Comparison of ENCODE assay signal across 8 cellular contexts in the genomic region with DNA sequence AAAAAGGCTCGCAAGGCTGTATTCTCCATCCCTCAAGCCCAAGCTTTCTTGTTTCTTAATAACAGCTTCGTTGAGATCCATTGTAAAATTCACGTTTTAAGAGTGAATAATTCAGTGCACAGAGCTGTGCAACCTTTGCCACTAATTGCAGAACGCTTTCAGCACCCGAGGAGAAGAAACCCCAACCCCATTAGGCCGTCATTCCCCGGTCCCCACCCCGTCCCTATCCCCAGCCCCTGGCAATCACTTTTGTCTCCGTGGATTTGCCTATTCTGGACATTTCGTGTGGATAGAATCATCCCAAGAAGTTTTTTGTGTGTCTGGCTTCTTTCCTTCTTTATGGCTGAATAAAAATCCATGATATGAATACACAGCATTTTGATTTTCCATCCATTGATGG. TPM values are rescaled to one million over a fixed set of nuclear protein-coding genes. Genes with fewer than 3 reads are reported as not detected.
DNase-seq lines count a peak whose midpoint lies in the region; ATAC-seq, FAIRE-seq and TF ChIP-seq lines count a peak whose summit lies in the region.
"Not testable (repeated sequence)": the region's sequence is repeated elsewhere in the genome, so short reads cannot be mapped to it uniquely, and the experiment has no call there.

No MANE protein-coding gene starts in this region.

- not testable (repeated sequence) for H3K36me3 Mint-ChIP-seq in activated naive CD8-positive, alpha-beta T cell treated with anti-CD3 and anti-CD28 coated beads, Interleukin-2, amount 50 U/mL, for 24 hours (ENCODE audit: low read depth); nephron progenitor cell (ENCODE audit: low read depth)

- intact Hi-C loops in spleen (cut with DNase I; ENCODE audit: low total_unique reads), result not testable (repeated sequence)

- not testable (repeated sequence) for H3K36me3 ChIP-seq in endocrine pancreas (ENCODE audit: control insufficient read depth, insufficient read depth, low read length); hepatocyte (replicated peaks; ENCODE audit: insufficient read depth, low read depth); spleen

- FAIRE-seq in A549 (lab: Jason Lieb, UNC), result not testable (repeated sequence)

- not testable (repeated sequence) for H3K4me1 ChIP-seq in A549; endocrine pancreas (ENCODE audit: control insufficient read depth, insufficient read depth, low read length); hepatocyte (ENCODE audit: insufficient read depth); spleen

- H3K27ac ChIP-seq in A549 (peak overlapping the region; percentile 68 to 76; a peak in 4 of 6 replicates), hepatocyte (peak overlapping the region; percentile 99), spleen (peak overlapping the region in 7 of 8 donors; percentile 36 to 92 (median 68))

- TF ChIP-seq POLR2A in A549 (IDR thresholded peaks at IDR 0.05; ENCODE audit: low read length); spleen (IDR thresholded peaks at IDR 0.05): not testable (repeated sequence)

- H3K4me1 Mint-ChIP-seq in activated naive CD8-positive, alpha-beta T cell treated with anti-CD3 and anti-CD28 coated beads, Interleukin-2, amount 50 U/mL, for 24 hours; nephron progenitor cell: not testable (repeated sequence)

- peak overlapping the region; percentile 64 for H3K27ac Mint-ChIP-seq in activated naive CD8-positive, alpha-beta T cell treated with anti-CD3 and anti-CD28 coated beads, Interleukin-2, amount 50 U/mL, for 24 hours
- not testable (repeated sequence) for H3K27ac Mint-ChIP-seq in nephron progenitor cell

- H3K9me3 ChIP-seq in A549; endocrine pancreas (ENCODE audit: control insufficient read depth, low read length); hepatocyte (ENCODE audit: low read depth); spleen: not testable (repeated sequence)

- peak overlapping the region; percentile 73 for H3K4me2 ChIP-seq in A549
- H3K4me2 ChIP-seq in hepatocyte, result peak overlapping the region; percentile 93

- not testable (repeated sequence) for H3K9me2 ChIP-seq in hepatocyte (replicated peaks; ENCODE audit: insufficient read depth)

- H3K27me3 ChIP-seq in endocrine pancreas (ENCODE audit: control insufficient read depth, insufficient read depth, low read length); hepatocyte; spleen (replicated peaks in 1 of 7): not testable (repeated sequence)

- H3K79me2 ChIP-seq in hepatocyte, result not testable (repeated sequence)

- TF ChIP-seq CTCF in A549 (IDR thresholded peaks at IDR 0.05); hepatocyte (IDR thresholded peaks at IDR 0.05; ENCODE audit: poor library complexity); nephron progenitor cell (IDR thresholded peaks at IDR 0.05); spleen (IDR thresholded peaks at IDR 0.05 in 8 of 11, conservative IDR thresholded peaks at IDR 0.05 in 3 of 11): not testable (repeated sequence)

- not testable (repeated sequence) for H3K4me3 Mint-ChIP-seq in activated naive CD8-positive, alpha-beta T cell treated with anti-CD3 and anti-CD28 coated beads, Interleukin-2, amount 50 U/mL, for 24 hours
- H3K4me3 Mint-ChIP-seq in nephron progenitor cell, result peak overlapping the region; percentile 36

- H3K9me3 Mint-ChIP-seq in activated naive CD8-positive, alpha-beta T cell treated with anti-CD3 and anti-CD28 coated beads, Interleukin-2, amount 50 U/mL, for 24 hours; nephron progenitor cell: not testable (repeated sequence)

- DNase-seq in A549 (ENCODE audit: low read depth in 1 of 2, low spot score in 1 of 2); activated naive CD8-positive, alpha-beta T cell treated with anti-CD3 and anti-CD28 coated beads, Interleukin-2, amount 50 U/mL, for 24 hours; nephron progenitor cell; spleen: not testable (repeated sequence)
- DNase-seq in NCI-H1417 (lab: John Stamatoyannopoulos, UW) (peak in 2 of 3 experiments; percentile 26 to 38), hepatocyte (ENCODE audit: low spot score) (peak; percentile 2)

- TF ChIP-seq EP300 in A549 (IDR thresholded peaks at IDR 0.05), result not testable (repeated sequence)

- H2AFZ ChIP-seq in hepatocyte, result not testable (repeated sequence)

- H4K20me1 ChIP-seq in hepatocyte (ENCODE audit: insufficient read depth, poor library complexity, severe bottlenecking), result not testable (repeated sequence)

- not testable (repeated sequence) for TF ChIP-seq RAD21 in A549 (conservative IDR thresholded peaks at IDR 0.05 in 1 of 2, IDR thresholded peaks at IDR 0.05 in 1 of 2)

- WGBS in A549 (ENCODE audit: missing lambda C conversion rate), result 13% methylated on average over 7 of the region's 10 CpGs
- WGBS in hepatocyte (ENCODE audit: low lambda C conversion rate, missing lambda C conversion rate), result 24% methylated on average over 2 of the region's 10 CpGs
- 24 to 43% (median 32%) methylated on average over 6 to 8 of the region's 10 CpGs for WGBS in spleen, 5 donors

- not testable (repeated sequence) for H3K27me3 Mint-ChIP-seq in activated naive CD8-positive, alpha-beta T cell treated with anti-CD3 and anti-CD28 coated beads, Interleukin-2, amount 50 U/mL, for 24 hours; nephron progenitor cell (ENCODE audit: low read depth, poor library complexity)

- CTCF ChIA-PET in A549 (lab: Yijun Ruan, JAX), result not testable (repeated sequence)

- not testable (repeated sequence) for H3K9ac ChIP-seq in endocrine pancreas (ENCODE audit: control insufficient read depth, insufficient read depth, low read length)

- ATAC-seq in A549, result peak; percentile 7 to 14; a peak in 5 of 6 replicates
- peak; percentile 4 for ATAC-seq in GM21576 (IDR thresholded peaks at IDR 0.05; ENCODE audit: unreplicated experiment)
- ATAC-seq in activated naive CD8-positive, alpha-beta T cell treated with anti-CD3 and anti-CD28 coated beads, Interleukin-2, amount 50 U/mL, for 24 hours, result not testable (repeated sequence)

- H3K4me3 ChIP-seq in A549 (peak overlapping the region; percentile 44; the same call in 2 of the 3 replicates), endocrine pancreas (ENCODE audit: control insufficient read depth, insufficient read depth, low read length) (peak overlapping the region; percentile 47), spleen (peak overlapping the region in 5 of 8 donors; percentile 24 to 63 (median 29))
- H3K4me3 ChIP-seq in hepatocyte, result not testable (repeated sequence)

- POLR2A ChIA-PET in A549 (lab: Yijun Ruan, JAX), result not testable (repeated sequence)

RNA-seq across cellular contexts. Expression of gene GTF2IRD2B, which starts 1.0 kb away (rescaled TPM):
- polyA plus RNA-seq in A549 (2011; rRNA removed) (16.2 and 19.5 TPM in 2 replicates), A549 (2017; fragmentation: RNase III; extraction: RNeasy Plus Mini Kit Qiagen cat#74134 plus additional on column Dnase treatment) (7.1 to 10.1 TPM (median 7.4 TPM) in 3 replicates), hepatocyte (27.2 and 29.6 TPM in 2 replicates), spleen (10 to 100 TPM; 10.1 to 13.8 (median 13.1) TPM)
- polyA plus RNA-seq in A549 (2012; cell fraction: cytosol; rRNA removed), result 7.4 and 8.1 TPM in 2 replicates
- 6.2 and 9.6 TPM in 2 replicates for polyA plus RNA-seq in A549 (2012; cell fraction: nucleus; rRNA removed)
- polyA minus RNA-seq in A549 (2011; rRNA and poly(A)+ RNA removed), result 9.2 and 17.4 TPM in 2 replicates
- total RNA-seq in hepatocyte (18.2 and 26.8 TPM in 2 replicates), spleen (10 to 100 TPM; 33.8 to 65.4 (median 49.2) TPM)

RNA-seq across cellular contexts. Expression of gene RCC1L, which starts 19.8 kb away (rescaled TPM):
- 51.3 and 56.7 TPM in 2 replicates for polyA plus RNA-seq in A549 (2011; rRNA removed)
- polyA plus RNA-seq in A549 (2012; cell fraction: cytosol; rRNA removed), result 60.1 and 66.3 TPM in 2 replicates
- polyA plus RNA-seq in A549 (2012; cell fraction: nucleus; rRNA removed), result 56.4 and 66.5 TPM in 2 replicates
- 55.3 to 59.6 TPM (median 57.5 TPM) in 3 replicates for polyA plus RNA-seq in A549 (2017; fragmentation: RNase III; extraction: RNeasy Plus Mini Kit Qiagen cat#74134 plus additional on column Dnase treatment)
- 30.9 and 33.4 TPM in 2 replicates for polyA minus RNA-seq in A549 (2011; rRNA and poly(A)+ RNA removed)
- 47.8 and 52.6 TPM in 2 replicates for total RNA-seq in hepatocyte
- polyA plus RNA-seq in hepatocyte, result 44.5 and 53.6 TPM in 2 replicates
- 10 to 100 TPM; 30.4 to 38.0 (median 32.7) TPM for total RNA-seq in spleen
- 10 to 100 TPM; 18.7 to 34.4 (median 28.4) TPM for polyA plus RNA-seq in spleen
